ENCODE assay signal across 7 cellular contexts in the genomic region with DNA sequence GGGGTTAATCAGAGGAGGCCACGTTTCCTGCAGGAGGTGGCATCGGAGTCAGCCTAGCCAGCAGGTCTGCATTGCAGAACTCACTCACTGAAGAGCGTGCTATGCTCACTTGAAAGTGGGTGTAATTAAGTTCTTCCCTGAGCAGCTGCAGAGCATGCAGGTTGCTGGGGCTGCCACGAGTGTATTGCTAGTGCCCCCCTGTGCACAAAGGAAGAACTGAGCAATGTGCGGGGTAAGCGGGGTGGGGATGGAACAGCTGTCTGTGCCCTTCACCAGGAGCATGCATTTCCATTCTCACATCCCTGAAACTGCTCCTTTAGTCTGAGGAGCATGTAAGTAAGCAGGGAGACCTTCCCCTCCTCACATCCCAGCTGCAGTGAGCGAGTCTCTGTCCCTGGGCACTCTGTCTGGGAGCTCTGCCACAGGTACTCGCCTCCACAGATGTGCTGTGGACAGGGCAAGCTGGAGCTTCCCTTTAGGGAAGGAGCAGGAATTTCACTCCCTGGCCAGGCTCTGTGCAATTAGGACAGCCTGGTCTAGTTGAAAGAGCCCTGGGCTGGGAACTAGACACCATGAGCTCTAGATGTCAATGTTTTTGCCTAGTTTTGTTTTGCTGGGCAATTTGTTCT.
A peak's percentile ranks its signal among the peaks of the same experiment; 100 is the strongest.
DNase-seq lines count a peak whose midpoint lies in the region; ATAC-seq lines count a peak whose summit lies in the region.

No MANE protein-coding gene starts in this region.

- DNase-seq in NCI-H1694 treated with DMSO at 0.1 percent for 48 hours (lab: John Stamatoyannopoulos, UW) (peak; percentile 46), kidney tubule cell (ENCODE audit: low spot score) (peak; percentile 30)
- peak; percentile 10 for DNase-seq in activated T-helper 2 cell treated with anti-CD3 and anti-CD28 coated beads, Interferon-gamma antibody, Interleukin-2, Interleukin-4, amounts not matched to agents 10 μg/mL and 5 μg/mL and 100 μg/mL, durations not matched to agents 14 hours and 24 hours and 36 hours (ENCODE audit: low spot score)
- DNase-seq in stimulated activated CD4-positive, alpha-beta T cell treated with anti-CD3 and anti-CD28 coated beads, Interleukin-12 subunit alpha, Interleukin-12 subunit beta, amount 100 ng/mL, for 4 hours = no peak

- peak; percentile 76 for ATAC-seq in GM18498 (IDR thresholded peaks at IDR 0.05; ENCODE audit: unreplicated experiment)
- peak; percentile 55 for ATAC-seq in HG02610 (IDR thresholded peaks at IDR 0.05; ENCODE audit: unreplicated experiment)
- ATAC-seq in HG02970 (IDR thresholded peaks at IDR 0.05; ENCODE audit: low FRiP score, unreplicated experiment) = no peak

- intact Hi-C loops in activated T-helper 2 cell treated with anti-CD3 and anti-CD28 coated beads, Interferon-gamma antibody, Interleukin-2, Interleukin-4, amounts not matched to agents 10 μg/mL and 5 μg/mL and 100 μg/mL, durations not matched to agents 14 hours and 24 hours and 36 hours (cut with micrococcal nuclease) = no loop called here

- no peaks in the 10 kb centered on the region for H3K36me3 Mint-ChIP-seq in activated T-helper 2 cell treated with anti-CD3 and anti-CD28 coated beads, Interferon-gamma antibody, Interleukin-2, Interleukin-4, amounts not matched to agents 10 μg/mL and 5 μg/mL and 100 μg/mL, durations not matched to agents 14 hours and 24 hours and 36 hours (ENCODE audit: low read depth)

- H3K27ac Mint-ChIP-seq in activated T-helper 2 cell treated with anti-CD3 and anti-CD28 coated beads, Interferon-gamma antibody, Interleukin-2, Interleukin-4, amounts not matched to agents 10 μg/mL and 5 μg/mL and 100 μg/mL, durations not matched to agents 14 hours and 24 hours and 36 hours = no peak overlapping the region

- H3K4me3 Mint-ChIP-seq in activated T-helper 2 cell treated with anti-CD3 and anti-CD28 coated beads, Interferon-gamma antibody, Interleukin-2, Interleukin-4, amounts not matched to agents 10 μg/mL and 5 μg/mL and 100 μg/mL, durations not matched to agents 14 hours and 24 hours and 36 hours (ENCODE audit: low read depth) = no peak overlapping the region

- H3K27me3 Mint-ChIP-seq in activated T-helper 2 cell treated with anti-CD3 and anti-CD28 coated beads, Interferon-gamma antibody, Interleukin-2, Interleukin-4, amounts not matched to agents 10 μg/mL and 5 μg/mL and 100 μg/mL, durations not matched to agents 14 hours and 24 hours and 36 hours (ENCODE audit: low read depth) = no peaks in the 10 kb centered on the region

- no peaks in the 10 kb centered on the region for H3K4me1 Mint-ChIP-seq in activated T-helper 2 cell treated with anti-CD3 and anti-CD28 coated beads, Interferon-gamma antibody, Interleukin-2, Interleukin-4, amounts not matched to agents 10 μg/mL and 5 μg/mL and 100 μg/mL, durations not matched to agents 14 hours and 24 hours and 36 hours (ENCODE audit: low read depth)

- peaks cover 9% of the 10 kb centered on the region for H3K9me3 Mint-ChIP-seq in activated T-helper 2 cell treated with anti-CD3 and anti-CD28 coated beads, Interferon-gamma antibody, Interleukin-2, Interleukin-4, amounts not matched to agents 10 μg/mL and 5 μg/mL and 100 μg/mL, durations not matched to agents 14 hours and 24 hours and 36 hours
